14 cellular contexts compared by ENCODE assay signal in the genomic region with DNA sequence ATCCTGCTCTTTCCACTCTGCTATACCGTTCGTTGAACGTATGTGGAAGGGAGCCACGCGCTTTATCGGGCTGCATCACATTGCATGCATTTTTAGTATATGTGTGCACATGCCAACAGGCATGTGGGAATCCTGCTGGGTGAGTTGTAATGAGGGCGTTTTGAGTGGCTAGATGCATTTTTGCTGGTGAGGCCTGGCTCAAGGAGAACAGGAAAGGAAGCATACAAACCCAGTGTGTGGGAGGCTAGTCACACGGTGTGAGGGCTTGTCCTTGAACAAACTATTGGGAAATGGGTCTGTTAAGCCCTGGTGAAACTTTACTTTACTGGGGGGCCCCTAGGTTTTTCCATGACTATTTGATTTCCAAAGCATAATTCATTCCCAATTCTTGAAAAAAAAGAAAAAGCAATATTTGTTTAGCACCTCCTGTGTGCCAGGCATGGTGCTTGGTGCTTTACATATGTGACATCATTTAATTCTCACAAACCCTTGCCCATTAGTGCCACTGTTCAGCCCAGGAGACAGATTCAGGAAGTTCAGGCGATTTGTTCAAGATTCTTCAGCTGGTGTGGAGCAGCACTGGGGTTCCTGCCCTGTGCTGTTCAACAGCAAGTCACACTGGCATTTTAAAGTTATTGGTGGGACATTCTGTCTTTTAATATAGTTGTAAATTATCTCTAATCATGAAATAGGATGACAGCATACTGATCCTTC. TPM values are rescaled to one million over a fixed set of nuclear protein-coding genes. Genes with fewer than 3 reads are reported as not detected.
DNase-seq lines count a peak whose midpoint lies in the region; ATAC-seq and TF ChIP-seq lines count a peak whose summit lies in the region.
"Had no signal": no experiment of that assay in that cellular context is flagged by ENCODE, and none has a peak within 500 bp of the region (broad histone marks: within the 10 kb centered on the region; RNA-seq: fewer than 3 reads in every experiment).

No MANE protein-coding gene starts in this region.

- no peaks in the 10 kb centered on the region for H3K36me3 ChIP-seq in CD4-positive, CD25-positive, alpha-beta regulatory T cell (ENCODE audit: control insufficient read depth, insufficient read depth, low read length)
- H3K36me3 ChIP-seq in Panc1 (ENCODE audit: control insufficient read depth, insufficient read depth, low read length) = no peaks in the 10 kb centered on the region
- H3K36me3 ChIP-seq: heart right ventricle had no signal

- POLR2A ChIA-PET in Panc1 (lab: Charles Lee) = no interaction called here

- H3K4me1 Mint-ChIP-seq in CD4-positive, CD25-positive, alpha-beta regulatory T cell = peaks cover 21 to 44% (median 31%) of the 10 kb centered on the region in 4 donors

- peaks cover 6% of the 10 kb centered on the region for H3K36me3 Mint-ChIP-seq in CD4-positive, CD25-positive, alpha-beta regulatory T cell
- H3K36me3 Mint-ChIP-seq: CD14-positive monocyte had no signal

- no peaks in the 10 kb centered on the region for H3K27me3 Mint-ChIP-seq in CD4-positive, CD25-positive, alpha-beta regulatory T cell

- in situ Hi-C loops in Panc1 (cut with HindIII; ENCODE audit: low pct_unique_long_range_greater_than_20kb, low sequenced_read_pairs) = no loop called here

- no TSS peak for BruUV-seq in Panc1 (replicated peaks; lab: Mats Ljungman, UMichigan)

- CTCF ChIA-PET in Panc1 (lab: Charles Lee) = no interaction called here

- H3K27ac Mint-ChIP-seq in CD4-positive, CD25-positive, alpha-beta regulatory T cell = peak overlapping the region in 2 of 3 donors; percentile 19 to 79
- H3K27ac Mint-ChIP-seq: nephron had no signal

- ATAC-seq in CD4-positive, CD25-positive, alpha-beta regulatory T cell (ENCODE audit: low read depth in 2 of 2) = no peak
- ATAC-seq in Panc1 (peak; percentile 14; the same call in 1 of the 2 replicates), esophagus mucosa (peak; percentile 73), omental fat pad (ENCODE audit: low FRiP score) (peak; percentile 56)
- ATAC-seq: body of pancreas had no signal

- TF ChIP-seq CTCF in Panc1 (IDR thresholded peaks at IDR 0.05) = no peak
- TF ChIP-seq CTCF in omental fat pad (IDR thresholded peaks at IDR 0.05) = no peak

- H3K9me3 Mint-ChIP-seq in CD4-positive, CD25-positive, alpha-beta regulatory T cell = no peaks in the 10 kb centered on the region
- H3K9me3 Mint-ChIP-seq: CD14-positive monocyte, nephron had no signal

- no peak overlapping the region for H3K4me3 ChIP-seq in CD4-positive, CD25-positive, alpha-beta regulatory T cell (ENCODE audit: low read depth, low read length)
- no peak overlapping the region for H3K4me3 ChIP-seq in Panc1 (ENCODE audit: low read depth in 2 of 2, low read length in 2 of 2)
- H3K4me3 ChIP-seq: body of pancreas, heart right ventricle, SK-N-MC had no signal

- H3K4me3 Mint-ChIP-seq in CD4-positive, CD25-positive, alpha-beta regulatory T cell = no peak overlapping the region
- H3K4me3 Mint-ChIP-seq: CD14-positive monocyte, nephron had no signal

- intact Hi-C loops in Panc1 (cut with micrococcal nuclease; ENCODE audit: unreplicated experiment) = no loop called here

- no peak for DNase-seq in CD4-positive, CD25-positive, alpha-beta regulatory T cell
- no peak for DNase-seq in Panc1 (ENCODE audit: low read depth, low spot score)
- DNase-seq in omental fat pad (ENCODE audit: low spot score) = no peak
- DNase-seq in pons (ENCODE audit: low spot score) = no peak
- DNase-seq in putamen (ENCODE audit: low spot score) = no peak
- no peak for DNase-seq in caudate nucleus (lab: John Stamatoyannopoulos, UW)
- DNase-seq in NCI-H748 treated with DMSO at 0.1 percent for 48 hours (lab: John Stamatoyannopoulos, UW) = no peak
- DNase-seq: heart right ventricle, NCI-H446 treated with DMSO at 0.1 percent for 48 hours had no signal

- H3K4me1 ChIP-seq in CD4-positive, CD25-positive, alpha-beta regulatory T cell (ENCODE audit: control insufficient read depth, insufficient read depth, low read length, poor library complexity, severe bottlenecking) = peaks cover 20% of the 10 kb centered on the region
- H3K4me1 ChIP-seq in Panc1 (ENCODE audit: control insufficient read depth, insufficient read depth, low read length) = 0 out of 2 replicates have a peak, but pooled peaks cover 3% of the 10 kb centered on the region

- no peaks in the 10 kb centered on the region for H3K9me3 ChIP-seq in CD4-positive, CD25-positive, alpha-beta regulatory T cell (ENCODE audit: control insufficient read depth in 2 of 2, low read length in 2 of 2)
- no peaks in the 10 kb centered on the region for H3K9me3 ChIP-seq in Panc1 (ENCODE audit: control insufficient read depth, insufficient read depth, low read depth, low read length)
- H3K9me3 ChIP-seq: body of pancreas, heart right ventricle had no signal

- no peak overlapping the region for H3K27ac ChIP-seq in CD4-positive, CD25-positive, alpha-beta regulatory T cell (ENCODE audit: insufficient read depth, low read length, poor library complexity, severe bottlenecking)
- no peak overlapping the region for H3K27ac ChIP-seq in Panc1 (ENCODE audit: low read length)
- no peak overlapping the region for H3K27ac ChIP-seq in caudate nucleus (ENCODE audit: low read depth, low read length)
- H3K27ac ChIP-seq: SK-N-MC had no signal

- H3K27me3 ChIP-seq in CD4-positive, CD25-positive, alpha-beta regulatory T cell (ENCODE audit: control insufficient read depth, insufficient read depth, low read length) = no peaks in the 10 kb centered on the region
- no peaks in the 10 kb centered on the region for H3K27me3 ChIP-seq in Panc1 (ENCODE audit: control insufficient read depth, insufficient read depth, low read length)
- H3K27me3 ChIP-seq: body of pancreas, heart right ventricle had no signal

RNA-seq across cellular contexts. Expression of gene JUN, which starts 25.6 kb away (rescaled TPM):
- total RNA-seq in CD4-positive, CD25-positive, alpha-beta regulatory T cell = 1,538 TPM
- 10 to 100 TPM; 41.3 to 73.3 (median 48.6) TPM for polyA plus RNA-seq in CD4-positive, CD25-positive, alpha-beta regulatory T cell
- 70.0 TPM for total RNA-seq in Panc1 (2021; ENCODE audit: unreplicated experiment)
- 74.0 TPM for polyA plus RNA-seq in Panc1 (2012; ENCODE audit: insufficient read length)
- 41.7 TPM for total RNA-seq in esophagus mucosa
- 100 to 1,000 TPM; 367 to 477 (median 404) TPM for total RNA-seq in omental fat pad

Comparison
In these comparisons a context has a peak if more than half of its experiments do, and no peak if none do; other contexts are left out.
1. ATAC-seq: peak in Panc1 (single experiment), esophagus mucosa (single experiment) and omental fat pad (single experiment); none in CD4-positive, CD25-positive, alpha-beta regulatory T cell (0 of 2).